In the genomic region with DNA sequence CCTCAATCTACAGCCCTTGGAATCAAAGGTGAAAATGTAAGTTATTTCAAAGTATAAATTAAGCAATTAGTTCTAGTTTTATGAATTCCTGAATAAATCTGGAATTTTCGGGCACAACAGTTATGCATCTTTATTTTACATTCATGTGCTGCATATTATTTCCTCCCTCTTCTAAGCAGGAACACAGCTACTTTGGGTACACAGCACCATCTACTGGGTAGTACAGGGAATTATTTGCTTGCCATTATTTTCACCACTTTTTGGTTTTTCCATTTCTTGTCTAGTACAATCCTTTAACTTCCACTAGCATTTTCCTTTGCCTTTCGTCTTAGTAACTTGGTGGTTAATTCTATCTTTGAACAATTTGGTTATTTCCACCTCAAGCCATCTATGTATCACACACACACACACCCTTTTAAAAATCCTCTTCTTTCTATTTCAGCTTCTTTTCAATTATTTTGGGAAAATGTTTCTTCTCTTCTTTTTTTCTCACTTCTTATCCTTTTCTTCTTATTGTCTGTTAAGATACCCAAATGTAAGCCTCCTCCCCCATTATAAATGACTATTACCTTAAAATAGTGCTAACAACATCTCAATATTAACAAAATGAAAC, we compare ENCODE assay signal across 8 cellular contexts.
DNase-seq lines count a peak whose midpoint lies in the region; ATAC-seq and TF ChIP-seq lines count a peak whose summit lies in the region.

No MANE protein-coding gene starts in this region.

- H3K36me3 Mint-ChIP-seq in activated CD4-positive, alpha-beta memory T cell treated with anti-CD3 and anti-CD28 coated beads, Interleukin-2, amount 10 ng/mL, durations not matched to agents 7 days and 5 days (ENCODE audit: low read depth) = no peaks in the 10 kb centered on the region
- H3K36me3 Mint-ChIP-seq in stimulated activated memory B cell treated with anti-CD40 and anti-IgM and Interleukin-4, amounts not matched to agents 10 μg/mL and 1 μg/mL and 100 μg/mL, for 72 hours = peaks cover 6% of the 10 kb centered on the region
- H3K36me3 Mint-ChIP-seq in stimulated activated effector memory CD8-positive, alpha-beta T cell treated with anti-CD3 and anti-CD28 coated beads, Interleukin-12 subunit alpha, Interleukin-12 subunit beta, amount 100 ng/mL, for 72 hours = no peaks in the 10 kb centered on the region

- H3K36me3 ChIP-seq in breast epithelium = no peaks in the 10 kb centered on the region

- H3K27me3 Mint-ChIP-seq in activated CD4-positive, alpha-beta memory T cell treated with anti-CD3 and anti-CD28 coated beads, Interleukin-2, amount 10 ng/mL, durations not matched to agents 7 days and 5 days = peaks cover 9% of the 10 kb centered on the region
- H3K27me3 Mint-ChIP-seq in stimulated activated memory B cell treated with anti-CD40 and anti-IgM and Interleukin-4, amounts not matched to agents 10 μg/mL and 1 μg/mL and 100 μg/mL, for 72 hours = peaks cover 34% of the 10 kb centered on the region

- no peak overlapping the region for H3K4me3 ChIP-seq in breast epithelium

- CTCF ChIA-PET in activated CD4-positive, alpha-beta memory T cell treated with anti-CD3 and anti-CD28 coated beads, Interleukin-2, amount 10 ng/mL, durations not matched to agents 7 days and 5 days (lab: Charles Lee) = interaction anchor here (2.0 kb wide), 1 partner anchor 407 kb away, joined by 5 read pairs; no protein-coding TSS in a partner anchor

- ATAC-seq in GM21723 (IDR thresholded peaks at IDR 0.05; ENCODE audit: unreplicated experiment) = peak; percentile 63
- no peak for ATAC-seq in stimulated activated memory B cell treated with anti-CD40 and anti-IgM and Interleukin-4, amounts not matched to agents 10 μg/mL and 1 μg/mL and 100 μg/mL, for 72 hours
- no peak for ATAC-seq in stimulated activated effector memory CD8-positive, alpha-beta T cell treated with anti-CD3 and anti-CD28 coated beads, Interleukin-12 subunit alpha, Interleukin-12 subunit beta, amount 100 ng/mL, for 72 hours

- H3K4me1 Mint-ChIP-seq in activated CD4-positive, alpha-beta memory T cell treated with anti-CD3 and anti-CD28 coated beads, Interleukin-2, amount 10 ng/mL, durations not matched to agents 7 days and 5 days = no peaks in the 10 kb centered on the region
- no peaks in the 10 kb centered on the region for H3K4me1 Mint-ChIP-seq in stimulated activated memory B cell treated with anti-CD40 and anti-IgM and Interleukin-4, amounts not matched to agents 10 μg/mL and 1 μg/mL and 100 μg/mL, for 72 hours
- H3K4me1 Mint-ChIP-seq in stimulated activated effector memory CD8-positive, alpha-beta T cell treated with anti-CD3 and anti-CD28 coated beads, Interleukin-12 subunit alpha, Interleukin-12 subunit beta, amount 100 ng/mL, for 72 hours = no peaks in the 10 kb centered on the region

- POLR2A ChIA-PET in activated CD4-positive, alpha-beta memory T cell treated with anti-CD3 and anti-CD28 coated beads, Interleukin-2, amount 10 ng/mL, durations not matched to agents 7 days and 5 days (lab: Charles Lee) = no interaction called here

- H3K9me3 Mint-ChIP-seq in activated CD4-positive, alpha-beta memory T cell treated with anti-CD3 and anti-CD28 coated beads, Interleukin-2, amount 10 ng/mL, durations not matched to agents 7 days and 5 days = peaks cover 9% of the 10 kb centered on the region
- peaks cover 10% of the 10 kb centered on the region for H3K9me3 Mint-ChIP-seq in stimulated activated memory B cell treated with anti-CD40 and anti-IgM and Interleukin-4, amounts not matched to agents 10 μg/mL and 1 μg/mL and 100 μg/mL, for 72 hours
- peaks cover 11% of the 10 kb centered on the region for H3K9me3 Mint-ChIP-seq in stimulated activated effector memory CD8-positive, alpha-beta T cell treated with anti-CD3 and anti-CD28 coated beads, Interleukin-12 subunit alpha, Interleukin-12 subunit beta, amount 100 ng/mL, for 72 hours

- no peak overlapping the region for H3K27ac ChIP-seq in breast epithelium

- intact Hi-C loops in breast epithelium (cut with DNase I; ENCODE audit: low total_unique reads) = no loop called here

- no peaks in the 10 kb centered on the region for H3K4me1 ChIP-seq in breast epithelium

- no peak for TF ChIP-seq POLR2A in breast epithelium (IDR thresholded peaks at IDR 0.05)

- no peak overlapping the region for H3K27ac Mint-ChIP-seq in activated CD4-positive, alpha-beta memory T cell treated with anti-CD3 and anti-CD28 coated beads, Interleukin-2, amount 10 ng/mL, durations not matched to agents 7 days and 5 days
- H3K27ac Mint-ChIP-seq in stimulated activated memory B cell treated with anti-CD40 and anti-IgM and Interleukin-4, amounts not matched to agents 10 μg/mL and 1 μg/mL and 100 μg/mL, for 72 hours = no peak overlapping the region
- no peak overlapping the region for H3K27ac Mint-ChIP-seq in stimulated activated effector memory CD8-positive, alpha-beta T cell treated with anti-CD3 and anti-CD28 coated beads, Interleukin-12 subunit alpha, Interleukin-12 subunit beta, amount 100 ng/mL, for 72 hours

- no peak overlapping the region for H3K4me3 Mint-ChIP-seq in activated CD4-positive, alpha-beta memory T cell treated with anti-CD3 and anti-CD28 coated beads, Interleukin-2, amount 10 ng/mL, durations not matched to agents 7 days and 5 days
- H3K4me3 Mint-ChIP-seq in stimulated activated memory B cell treated with anti-CD40 and anti-IgM and Interleukin-4, amounts not matched to agents 10 μg/mL and 1 μg/mL and 100 μg/mL, for 72 hours = no peak overlapping the region
- H3K4me3 Mint-ChIP-seq in stimulated activated effector memory CD8-positive, alpha-beta T cell treated with anti-CD3 and anti-CD28 coated beads, Interleukin-12 subunit alpha, Interleukin-12 subunit beta, amount 100 ng/mL, for 72 hours = no peak overlapping the region

- no peaks in the 10 kb centered on the region for H3K27me3 ChIP-seq in breast epithelium

- H3K9me3 ChIP-seq in breast epithelium = peaks cover 0 to 12% of the 10 kb centered on the region in 2 donors

- TF ChIP-seq CTCF in AG09319 (IDR thresholded peaks at IDR 0.05; ENCODE audit: low read depth, low read length) (peak; percentile 57), breast epithelium (IDR thresholded peaks at IDR 0.05) (peak in 2 of 3 donors; percentile 67 to 68)

- DNase-seq in AG09319 (ENCODE audit: extremely low read depth, low read depth) (peak; percentile 36), NCI-H226 (peak; percentile 17), breast epithelium (ENCODE audit: low spot score in 2 of 2) (no peak), non-pigmented ciliary epithelial cell (ENCODE audit: low read depth) (peak; percentile 58)
- no peak for DNase-seq in activated CD4-positive, alpha-beta memory T cell treated with anti-CD3 and anti-CD28 coated beads, Interleukin-2, amount 10 ng/mL, durations not matched to agents 7 days and 5 days
- no peak for DNase-seq in stimulated activated effector memory CD8-positive, alpha-beta T cell treated with anti-CD3 and anti-CD28 coated beads, Interleukin-12 subunit alpha, Interleukin-12 subunit beta, amount 100 ng/mL, for 72 hours (ENCODE audit: low spot score in 2 of 2)

Comparison
In these comparisons a context has a peak if more than half of its experiments do, and no peak if none do; other contexts are left out.
1. DNase-seq: peak in AG09319 (single experiment), NCI-H226 (single experiment) and non-pigmented ciliary epithelial cell (single experiment); none in breast epithelium (0 of 2), activated CD4-positive, alpha-beta memory T cell treated with anti-CD3 and anti-CD28 coated beads, Interleukin-2, amount 10 ng/mL, durations not matched to agents 7 days and 5 days (single experiment) and stimulated activated effector memory CD8-positive, alpha-beta T cell treated with anti-CD3 and anti-CD28 coated beads, Interleukin-12 subunit alpha, Interleukin-12 subunit beta, amount 100 ng/mL, for 72 hours (0 of 2).